26 cellular contexts compared by ENCODE assay signal in genomic region chr2:216653093-216653799, GRCh38. TPM values are rescaled to one million over a fixed set of nuclear protein-coding genes. Genes with fewer than 3 reads are reported as not detected.
A peak's percentile ranks its signal among the peaks of the same experiment; 100 is the strongest.
DNase-seq lines count a peak whose midpoint lies in the region; ATAC-seq and TF ChIP-seq lines count a peak whose summit lies in the region.
"Had no signal": no experiment of that assay in that cellular context is flagged by ENCODE, and none has a peak within 500 bp of the region (broad histone marks: within the 10 kb centered on the region; RNA-seq: fewer than 3 reads in every experiment).

No MANE protein-coding gene starts in this region.

- TF ChIP-seq POLR2A in esophagus muscularis mucosa (IDR thresholded peaks at IDR 0.05; ENCODE audit: low read depth), result no peak

- H3K27ac ChIP-seq in ACC112 (ENCODE audit: low read depth, low read length) (peak overlapping the region; percentile 28; the same call in 1 of the 2 replicates), esophagus muscularis mucosa (replicated peaks in 1 of 4) (peak overlapping the region; percentile 17 to 75 (median 62)), neural progenitor cell (no peak overlapping the region)
- H3K27ac ChIP-seq: dorsolateral prefrontal cortex, GM23248, upper lobe of right lung had no signal

- WGBS in esophagus muscularis mucosa, result 90% methylated on average over 4 of the region's 4 CpGs

- intact Hi-C loops in esophagus muscularis mucosa (cut with DNase I), result no loop called here

- no peak overlapping the region for H3K4me2 ChIP-seq in neural progenitor cell

- H3K79me2 ChIP-seq in ACC112 (ENCODE audit: control insufficient read depth, insufficient read depth, low read length, unreplicated experiment) (peaks cover 2% of the 10 kb centered on the region), neural progenitor cell (ENCODE audit: low read depth) (peaks cover 100% of the 10 kb centered on the region)

- H2AFZ ChIP-seq in ACC112 (ENCODE audit: low read length, unreplicated experiment) (no peak overlapping the region), neural progenitor cell (replicated peaks) (no peak overlapping the region)
- H2AFZ ChIP-seq: GM23248 had no signal

- H3K9ac ChIP-seq in adipocyte (ENCODE audit: low read length), result peak overlapping the region; percentile 20
- H3K9ac ChIP-seq in neural progenitor cell, result no peak overlapping the region
- H3K9ac ChIP-seq: GM23248 had no signal

- no peak for TF ChIP-seq EP300 in esophagus muscularis mucosa (IDR thresholded peaks at IDR 0.05)

- peak overlapping the region; percentile 15 for H3K27ac Mint-ChIP-seq in neural progenitor cell
- H3K27ac Mint-ChIP-seq in activated naive CD4-positive, alpha-beta T cell treated with anti-CD3 and anti-CD28 coated beads, Interleukin-2, amount 10 ng/mL, durations not matched to agents 7 days and 5 days, result no peak overlapping the region
- H3K27ac Mint-ChIP-seq: activated naive CD8-positive, alpha-beta T cell treated with anti-CD3 and anti-CD28 coated beads, Interleukin-2, amount 50 U/mL, for 24 hours; activated T-cell treated with anti-CD3 and anti-CD28 coated beads, Interleukin-2, amount 50 U/mL, for 72 hours; CD4-positive, CD25-positive, alpha-beta regulatory T cell had no signal

- peaks cover 100% of the 10 kb centered on the region for H4K20me1 ChIP-seq in neural progenitor cell (ENCODE audit: low read depth)

- H3F3A ChIP-seq in neural progenitor cell (ENCODE audit: low read depth), result peaks cover 9% of the 10 kb centered on the region

- H3K4me1 ChIP-seq in ACC112 (ENCODE audit: control insufficient read depth, insufficient read depth, low read length, unreplicated experiment), result peaks cover 37% of the 10 kb centered on the region
- peaks cover 38% of the 10 kb centered on the region for H3K4me1 ChIP-seq in adipocyte (ENCODE audit: control insufficient read depth, insufficient read depth, low read length)
- H3K4me1 ChIP-seq in esophagus muscularis mucosa, result peaks cover 11 to 97% (median 86%) of the 10 kb centered on the region in 4 donors
- H3K4me1 ChIP-seq in neural progenitor cell, result peaks cover 37% of the 10 kb centered on the region
- H3K4me1 ChIP-seq: upper lobe of right lung had no signal

- H3K4me1 Mint-ChIP-seq in neural progenitor cell, result peaks cover 80% of the 10 kb centered on the region
- H3K4me1 Mint-ChIP-seq in activated naive CD4-positive, alpha-beta T cell treated with anti-CD3 and anti-CD28 coated beads, Interleukin-2, amount 10 ng/mL, durations not matched to agents 7 days and 5 days, result peaks cover 5% of the 10 kb centered on the region
- H3K4me1 Mint-ChIP-seq: CD4-positive, CD25-positive, alpha-beta regulatory T cell; IgD-negative memory B cell had no signal

- no peak overlapping the region for H3K4me3 Mint-ChIP-seq in neural progenitor cell
- no peak overlapping the region for H3K4me3 Mint-ChIP-seq in activated naive CD4-positive, alpha-beta T cell treated with anti-CD3 and anti-CD28 coated beads, Interleukin-2, amount 10 ng/mL, durations not matched to agents 7 days and 5 days
- H3K4me3 Mint-ChIP-seq: activated naive CD8-positive, alpha-beta T cell treated with anti-CD3 and anti-CD28 coated beads, Interleukin-2, amount 50 U/mL, for 24 hours; activated T-cell treated with anti-CD3 and anti-CD28 coated beads, Interleukin-2, amount 50 U/mL, for 72 hours; CD4-positive, CD25-positive, alpha-beta regulatory T cell; IgD-negative memory B cell had no signal

- no peaks in the 10 kb centered on the region for H3K9me3 Mint-ChIP-seq in neural progenitor cell
- H3K9me3 Mint-ChIP-seq in activated naive CD4-positive, alpha-beta T cell treated with anti-CD3 and anti-CD28 coated beads, Interleukin-2, amount 10 ng/mL, durations not matched to agents 7 days and 5 days, result no peaks in the 10 kb centered on the region
- H3K9me3 Mint-ChIP-seq: activated naive CD8-positive, alpha-beta T cell treated with anti-CD3 and anti-CD28 coated beads, Interleukin-2, amount 50 U/mL, for 24 hours; activated T-cell treated with anti-CD3 and anti-CD28 coated beads, Interleukin-2, amount 50 U/mL, for 72 hours; CD4-positive, CD25-positive, alpha-beta regulatory T cell had no signal

- CTCF ChIA-PET in activated naive CD4-positive, alpha-beta T cell treated with anti-CD3 and anti-CD28 coated beads, Interleukin-2, amount 10 ng/mL, durations not matched to agents 7 days and 5 days (lab: Charles Lee), result interaction anchor here (1.1 to 2.5 kb wide), 3 partner anchors 13 to 135 kb away, joined by 3 to 10 read pairs (median 10); no protein-coding TSS in a partner anchor

- H3K27me3 Mint-ChIP-seq in neural progenitor cell (ENCODE audit: insufficient read depth, low read depth), result no peaks in the 10 kb centered on the region
- peaks cover 36% of the 10 kb centered on the region for H3K27me3 Mint-ChIP-seq in activated naive CD4-positive, alpha-beta T cell treated with anti-CD3 and anti-CD28 coated beads, Interleukin-2, amount 10 ng/mL, durations not matched to agents 7 days and 5 days
- H3K27me3 Mint-ChIP-seq: activated naive CD8-positive, alpha-beta T cell treated with anti-CD3 and anti-CD28 coated beads, Interleukin-2, amount 50 U/mL, for 24 hours; progenitor cell of endocrine pancreas had no signal

- DNase-seq in adipocyte (ENCODE audit: low read depth), result peak; percentile 54
- no peak for DNase-seq in esophagus muscularis mucosa (ENCODE audit: extremely low spot score)
- DNase-seq in neural progenitor cell (ENCODE audit: low spot score), result no peak
- no peak for DNase-seq in activated naive CD4-positive, alpha-beta T cell treated with anti-CD3 and anti-CD28 coated beads, Interleukin-2, amount 10 ng/mL, durations not matched to agents 7 days and 5 days
- no peak for DNase-seq in HuH-7.5 (ENCODE audit: low spot score)
- no peak for DNase-seq in NCI-H1436 treated with DMSO at 0.1 percent for 48 hours (lab: John Stamatoyannopoulos, UW)
- DNase-seq: activated CD4-positive, alpha-beta T cell treated with anti-CD3 and anti-CD28 coated beads, Interleukin-2, amount 50 U/mL, for 48 hours; activated naive CD8-positive, alpha-beta T cell treated with anti-CD3 and anti-CD28 coated beads, Interleukin-2, amount 50 U/mL, for 24 hours; activated T-cell treated with anti-CD3 and anti-CD28 coated beads, Interleukin-2, amount 50 U/mL, for 72 hours; AML-193; dorsolateral prefrontal cortex; GM23248; hippocampal formation; NCI-H1092; NCI-H1694 treated with DMSO at 0.1 percent for 48 hours; NCI-H524; sigmoid colon; stimulated activated CD4-positive, alpha-beta T cell treated with anti-CD3 and anti-CD28 coated beads, Interleukin-4, amount 100 ng/mL, for 24 hours; upper lobe of right lung had no signal

- H3K36me3 ChIP-seq in ACC112 (ENCODE audit: insufficient read depth, low read length) (no peaks in the 10 kb centered on the region), adipocyte (ENCODE audit: control insufficient read depth, insufficient read depth, low read length, severe bottlenecking) (no peaks in the 10 kb centered on the region), esophagus muscularis mucosa (peaks cover 0 to 6% (median 0%) of the 10 kb centered on the region in 4 donors), neural progenitor cell (peaks cover 5% of the 10 kb centered on the region)
- H3K36me3 ChIP-seq: sigmoid colon, upper lobe of right lung had no signal

- H3K27me3 ChIP-seq in ACC112 (ENCODE audit: insufficient read depth, low read length) (no peaks in the 10 kb centered on the region), adipocyte (replicated peaks; ENCODE audit: control insufficient read depth, insufficient read depth, low read length) (peaks cover 5% of the 10 kb centered on the region), esophagus muscularis mucosa (no peaks in the 10 kb centered on the region), neural progenitor cell (no peaks in the 10 kb centered on the region)
- H3K27me3 ChIP-seq: sigmoid colon, upper lobe of right lung had no signal

- TF ChIP-seq CTCF in esophagus muscularis mucosa (IDR thresholded peaks at IDR 0.05) (no peak), neural progenitor cell (IDR thresholded peaks at IDR 0.05) (no peak)

- no peak for ATAC-seq in HG02571 (IDR thresholded peaks at IDR 0.05; ENCODE audit: unreplicated experiment)
- ATAC-seq: activated CD4-positive, CD25-positive, alpha-beta regulatory T cell treated with anti-CD3 and anti-CD28 coated beads, Interleukin-2, amount 50 U/mL, for 24 hours; activated naive CD8-positive, alpha-beta T cell treated with anti-CD3 and anti-CD28 coated beads, Interleukin-2, amount 50 U/mL, for 24 hours; activated T-cell treated with anti-CD3 and anti-CD28 coated beads, Interleukin-2, amount 50 U/mL, for 72 hours; upper lobe of right lung had no signal

- H3K9me3 ChIP-seq in adipocyte (ENCODE audit: control insufficient read depth, low read length), result no peaks in the 10 kb centered on the region
- no peaks in the 10 kb centered on the region for H3K9me3 ChIP-seq in esophagus muscularis mucosa
- no peaks in the 10 kb centered on the region for H3K9me3 ChIP-seq in neural progenitor cell (ENCODE audit: low read depth)
- H3K9me3 ChIP-seq: sigmoid colon, upper lobe of right lung had no signal

- no peak overlapping the region for H3K4me3 ChIP-seq in ACC112 (ENCODE audit: low read depth, low read length)
- H3K4me3 ChIP-seq in adipocyte (ENCODE audit: low read length), result no peak overlapping the region
- H3K4me3 ChIP-seq in esophagus muscularis mucosa, result no peak overlapping the region
- H3K4me3 ChIP-seq in neural progenitor cell, result no peak overlapping the region
- H3K4me3 ChIP-seq: dorsolateral prefrontal cortex, GM23248, sigmoid colon, upper lobe of right lung had no signal

- peaks cover 36% of the 10 kb centered on the region for H3K36me3 Mint-ChIP-seq in neural progenitor cell
- H3K36me3 Mint-ChIP-seq in activated naive CD4-positive, alpha-beta T cell treated with anti-CD3 and anti-CD28 coated beads, Interleukin-2, amount 10 ng/mL, durations not matched to agents 7 days and 5 days, result no peaks in the 10 kb centered on the region
- H3K36me3 Mint-ChIP-seq: CD4-positive, CD25-positive, alpha-beta regulatory T cell; IgD-negative memory B cell had no signal

RNA-seq across cellular contexts. Expression of gene IGFBP2, which starts 20.0 kb away (rescaled TPM):
- total RNA-seq in esophagus muscularis mucosa (100 to 1,000 TPM; 188 to 446 (median 280) TPM), neural progenitor cell (ENCODE audit: low replicate concordance) (371 and 935 TPM in 2 replicates)
- total RNA-seq: CD4-positive, CD25-positive, alpha-beta regulatory T cell had no signal

RNA-seq across cellular contexts. Expression of gene IGFBP5, which starts 42.1 kb away (rescaled TPM):
- total RNA-seq in esophagus muscularis mucosa, result 1,000 to 10,000 TPM in 1 of 4 donors, 100 to 1,000 TPM in 3; 547 to 1,471 (median 705) TPM
- total RNA-seq in neural progenitor cell (ENCODE audit: low replicate concordance), result 150 and 249 TPM in 2 replicates
- total RNA-seq: activated T-cell treated with anti-CD3 and anti-CD28 coated beads, Interleukin-2, amount 50 U/mL, for 72 hours; T-helper 2 cell treated with Interferon-gamma antibody and Interleukin-4, amounts not matched to agents 100 ng/mL and 5 ng/mL, for 36 hours had no signal
